In genomic region chr1:19222573-19222972, GRCh38 we compare ENCODE assay signal across 25 cellular contexts.
"Had no signal": no experiment of that assay in that cellular context is flagged by ENCODE, and none has a peak within 500 bp of the region (broad histone marks: within the 10 kb centered on the region; RNA-seq: fewer than 3 reads in every experiment).

No MANE protein-coding gene starts in this region.

- H3K4me1 ChIP-seq: suprapubic skin, transverse colon, vagina had no signal

- H3K9me3 ChIP-seq: gastroesophageal sphincter, heart left ventricle, left lung, mucosa of descending colon, neutrophil, pancreas, suprapubic skin, transverse colon, vagina had no signal

- H3K27me3 ChIP-seq: gastroesophageal sphincter, heart left ventricle, hepatocyte, left lung, neutrophil, pancreas, suprapubic skin, transverse colon, vagina had no signal

- H3K4me3 Mint-ChIP-seq: mesothelial cell of epicardium; naive B cell; natural killer cell treated with Interleukin-12 subunit alpha and Interleukin-12 subunit beta and Interleukin-15 and Interleukin-18, amount 100 ng/mL, for 72 hours; neural crest cell; stimulated activated effector memory CD8-positive, alpha-beta T cell treated with anti-CD3 and anti-CD28 coated beads, Interleukin-12 subunit alpha, Interleukin-12 subunit beta, amount 100 ng/mL, for 72 hours; stimulated activated naive CD8-positive, alpha-beta T cell treated with anti-CD3 and anti-CD28 coated beads, Interleukin-15, Interleukin-2, amounts not matched to agents 100 ng/mL and 50 ng/mL, for 24 hours had no signal

- H3K27ac ChIP-seq: epithelial cell of prostate, gastroesophageal sphincter, heart left ventricle, hepatocyte, left lung, neutrophil, pancreas, suprapubic skin, transverse colon, vagina had no signal

- DNase-seq: cortex of kidney; foreskin fibroblast; heart left ventricle; kidney; left lung; mesenchymal stem cell; mucosa of descending colon; naive B cell; pancreas; stimulated activated CD4-positive, alpha-beta T cell treated with anti-CD3 and anti-CD28 coated beads, Interleukin-2, amount 100 ng/mL, for 24 hours; stimulated activated CD4-positive, alpha-beta T cell treated with anti-CD3 and anti-CD28 coated beads, Interleukin-4, amount 100 ng/mL, for 24 hours; transverse colon had no signal

- H3K4me3 ChIP-seq: gastroesophageal sphincter, heart left ventricle, hepatocyte, left lung, mucosa of descending colon, pancreas, suprapubic skin, transverse colon, vagina had no signal

- H3K27ac Mint-ChIP-seq: mesothelial cell of epicardium; natural killer cell treated with Interleukin-12 subunit alpha and Interleukin-12 subunit beta and Interleukin-15 and Interleukin-18, amount 100 ng/mL, for 72 hours; stimulated activated effector memory CD8-positive, alpha-beta T cell treated with anti-CD3 and anti-CD28 coated beads, Interleukin-12 subunit alpha, Interleukin-12 subunit beta, amount 100 ng/mL, for 72 hours had no signal

- H3K27me3 Mint-ChIP-seq: naive B cell; natural killer cell treated with Interleukin-12 subunit alpha and Interleukin-12 subunit beta and Interleukin-15 and Interleukin-18, amount 100 ng/mL, for 72 hours; stimulated activated naive CD8-positive, alpha-beta T cell treated with anti-CD3 and anti-CD28 coated beads, Interleukin-15, Interleukin-2, amounts not matched to agents 100 ng/mL and 50 ng/mL, for 24 hours had no signal

- H3K4me1 Mint-ChIP-seq: mesothelial cell of epicardium, neural crest cell had no signal

- H3K9me3 Mint-ChIP-seq: mesothelial cell of epicardium; naive B cell; natural killer cell treated with Interleukin-12 subunit alpha and Interleukin-12 subunit beta and Interleukin-15 and Interleukin-18, amount 100 ng/mL, for 72 hours; neural crest cell; stimulated activated effector memory CD8-positive, alpha-beta T cell treated with anti-CD3 and anti-CD28 coated beads, Interleukin-12 subunit alpha, Interleukin-12 subunit beta, amount 100 ng/mL, for 72 hours; stimulated activated naive CD8-positive, alpha-beta T cell treated with anti-CD3 and anti-CD28 coated beads, Interleukin-15, Interleukin-2, amounts not matched to agents 100 ng/mL and 50 ng/mL, for 24 hours had no signal

- ATAC-seq: esophagus mucosa; gastroesophageal sphincter; heart left ventricle; left lung; mucosa of descending colon; natural killer cell treated with Interleukin-12 subunit alpha and Interleukin-12 subunit beta and Interleukin-15 and Interleukin-18, amount 100 ng/mL, for 72 hours; sciatic nerve; stimulated activated effector memory CD8-positive, alpha-beta T cell treated with anti-CD3 and anti-CD28 coated beads, Interleukin-12 subunit alpha, Interleukin-12 subunit beta, amount 100 ng/mL, for 72 hours had no signal
